Comparison of ENCODE assay signal across 23 cellular contexts in genomic region chr6:141347906-141348492, GRCh38.
DNase-seq lines count a peak whose midpoint lies in the region; ATAC-seq, FAIRE-seq and TF ChIP-seq lines count a peak whose summit lies in the region.
"Had no signal": no experiment of that assay in that cellular context is flagged by ENCODE, and none has a peak within 500 bp of the region (broad histone marks: within the 10 kb centered on the region; RNA-seq: fewer than 3 reads in every experiment).

No MANE protein-coding gene starts in this region.

- H3K9me3 ChIP-seq in GM23248 (ENCODE audit: low read depth): no peaks in the 10 kb centered on the region
- H3K9me3 ChIP-seq in GM12878 (replicated peaks; ENCODE audit: control insufficient read depth, insufficient read depth, low read length): no peaks in the 10 kb centered on the region
- H3K9me3 ChIP-seq: A549; BE2C; BLaER1 treated with 17β-estradiol and CSF1 and Interleukin-3, amounts not matched to agents 10 nM and 100 nM; HAP-1 had no signal

- FAIRE-seq in GM12878 (lab: Jason Lieb, UNC): peak; percentile 52
- no peak for FAIRE-seq in HTR-8/SVneo (lab: Jason Lieb, UNC)
- FAIRE-seq: A549, D721Med, GM12892 had no signal

- DNase-seq in GM23248 (no peak), GM12878 (ENCODE audit: low read depth, low spot score) (no peak), H7 (no peak), HTR-8/SVneo (ENCODE audit: insufficient read length, low spot score) (no peak)
- no peak for DNase-seq in stimulated activated effector memory CD8-positive, alpha-beta T cell treated with anti-CD3 and anti-CD28 coated beads, Interleukin-12 subunit alpha, Interleukin-12 subunit beta, amount 100 ng/mL, for 72 hours (ENCODE audit: low spot score in 2 of 2)
- DNase-seq in activated CD4-positive, alpha-beta T cell treated with anti-CD3 and anti-CD28 coated beads for 36 hours: no peak
- DNase-seq: 8988T; ACHN; AML-193; BE2C; CD4-positive, alpha-beta T cell; CD8-positive, alpha-beta memory T cell; DMS 273 treated with DMSO at 0.1 percent for 48 hours; DMS79 treated with DMSO at 0.1 percent for 48 hours; GF-D8; HFFc6 had no signal

- no peak overlapping the region for H3K4me3 Mint-ChIP-seq in stimulated activated effector memory CD8-positive, alpha-beta T cell treated with anti-CD3 and anti-CD28 coated beads, Interleukin-12 subunit alpha, Interleukin-12 subunit beta, amount 100 ng/mL, for 72 hours
- H3K4me3 Mint-ChIP-seq in activated CD4-positive, alpha-beta T cell treated with anti-CD3 and anti-CD28 coated beads for 36 hours: no peak overlapping the region
- H3K4me3 Mint-ChIP-seq: CD14-positive monocyte; CD4-positive, alpha-beta T cell; CD8-positive, alpha-beta memory T cell; GM23338; HFFc6 had no signal

- intact Hi-C loops in GM12878 (cut with micrococcal nuclease; ENCODE audit: unreplicated experiment): no loop called here
- intact Hi-C loops in activated CD4-positive, alpha-beta T cell treated with anti-CD3 and anti-CD28 coated beads for 36 hours (cut with DNase I, micrococcal nuclease): no loop called here

- TF ChIP-seq RAD21 in GM12878 (IDR thresholded peaks at IDR 0.05; ENCODE audit: insufficient read depth, low read depth, low read length): no peak

- H3F3A ChIP-seq in GM23248 (ENCODE audit: insufficient read depth): no peaks in the 10 kb centered on the region

- no peak for TF ChIP-seq EP300 in GM12878 (IDR thresholded peaks at IDR 0.05; ENCODE audit: borderline replicate concordance in 1 of 2, control insufficient read depth in 1 of 2, low read depth in 2 of 2, low read length in 2 of 2)

- H3K9me3 Mint-ChIP-seq in stimulated activated effector memory CD8-positive, alpha-beta T cell treated with anti-CD3 and anti-CD28 coated beads, Interleukin-12 subunit alpha, Interleukin-12 subunit beta, amount 100 ng/mL, for 72 hours: no peaks in the 10 kb centered on the region
- H3K9me3 Mint-ChIP-seq in activated CD4-positive, alpha-beta T cell treated with anti-CD3 and anti-CD28 coated beads for 36 hours (ENCODE audit: low read depth): no peaks in the 10 kb centered on the region
- H3K9me3 Mint-ChIP-seq: CD4-positive, alpha-beta T cell; CD8-positive, alpha-beta memory T cell; GM23338; HFFc6 had no signal

- no peak for TF ChIP-seq POLR2A in GM12878 (IDR thresholded peaks at IDR 0.05; ENCODE audit: low read depth, low read length)

- WGBS in GM23248 (ENCODE audit: low coverage in 1 of 2, low lambda C conversion rate in 2 of 2, missing lambda C conversion rate in 2 of 2), 2 experiments: 91 to 96% methylated on average over 3 of the region's 3 CpGs
- 1% methylated on average over 3 of the region's 3 CpGs for WGBS in GM12878 (ENCODE audit: insufficient coverage, insufficient replicate concordance, low lambda C conversion rate, missing lambda C conversion rate)

- no peak for TF ChIP-seq CTCF in GM12878 (IDR thresholded peaks at IDR 0.05 in 2 of 3, conservative IDR thresholded peaks at IDR 0.05 in 1 of 3; ENCODE audit: control insufficient read depth in 2 of 3, extremely low read depth in 1 of 3, insufficient read depth in 1 of 3, low read depth in 3 of 3, low read length in 3 of 3)

- POLR2A ChIA-PET in GM12878 (lab: Charles Lee): no interaction called here
- POLR2A ChIA-PET in activated CD4-positive, alpha-beta T cell treated with anti-CD3 and anti-CD28 coated beads for 36 hours (lab: Charles Lee): no interaction called here

- H2AFZ ChIP-seq in GM23248 (0 out of 2 replicates have a peak overlapping the region, but pooled peaks have one; percentile 16), GM12878 (ENCODE audit: control insufficient read depth, low read depth, low read length) (no peak overlapping the region)
- H2AFZ ChIP-seq: GM23338 had no signal

- no peaks in the 10 kb centered on the region for H3K27me3 Mint-ChIP-seq in activated CD4-positive, alpha-beta T cell treated with anti-CD3 and anti-CD28 coated beads for 36 hours
- H3K27me3 Mint-ChIP-seq: CD4-positive, alpha-beta T cell had no signal

- no peaks in the 10 kb centered on the region for H4K20me1 ChIP-seq in GM23248 (ENCODE audit: insufficient read depth)
- H4K20me1 ChIP-seq in GM12878 (ENCODE audit: control insufficient read depth, insufficient read depth): no peaks in the 10 kb centered on the region
- H4K20me1 ChIP-seq: BLaER1 treated with 17β-estradiol and CSF1 and Interleukin-3, amounts not matched to agents 10 nM and 100 nM had no signal

- no peaks in the 10 kb centered on the region for H3K9me2 ChIP-seq in GM23248 (ENCODE audit: insufficient read depth)

- H3K4me2 ChIP-seq in GM23248 (ENCODE audit: unreplicated experiment): no peak overlapping the region
- no peak overlapping the region for H3K4me2 ChIP-seq in GM12878 (ENCODE audit: control insufficient read depth, insufficient read depth)
- H3K4me2 ChIP-seq: A549; BLaER1 treated with 17β-estradiol and CSF1 and Interleukin-3, amounts not matched to agents 10 nM and 100 nM; GM23338 had no signal

- CTCF ChIA-PET in GM12878 (lab: Yijun Ruan, JAX): no interaction called here
- CTCF ChIA-PET in activated CD4-positive, alpha-beta T cell treated with anti-CD3 and anti-CD28 coated beads for 36 hours (lab: Charles Lee): no interaction called here

- no peaks in the 10 kb centered on the region for H3K36me3 Mint-ChIP-seq in stimulated activated effector memory CD8-positive, alpha-beta T cell treated with anti-CD3 and anti-CD28 coated beads, Interleukin-12 subunit alpha, Interleukin-12 subunit beta, amount 100 ng/mL, for 72 hours
- no peaks in the 10 kb centered on the region for H3K36me3 Mint-ChIP-seq in activated CD4-positive, alpha-beta T cell treated with anti-CD3 and anti-CD28 coated beads for 36 hours (ENCODE audit: low read depth)
- H3K36me3 Mint-ChIP-seq: CD14-positive monocyte; CD8-positive, alpha-beta memory T cell had no signal

- no peak overlapping the region for H3K27ac ChIP-seq in GM23248
- no peak overlapping the region for H3K27ac ChIP-seq in GM12878 (ENCODE audit: control insufficient read depth, insufficient read depth)
- H3K27ac ChIP-seq: A549; BLaER1 treated with 17β-estradiol and CSF1 and Interleukin-3, amounts not matched to agents 10 nM and 100 nM had no signal

- H3K36me3 ChIP-seq in GM23248 (ENCODE audit: low read depth): no peaks in the 10 kb centered on the region
- H3K36me3 ChIP-seq in GM12878 (ENCODE audit: control insufficient read depth in 2 of 2, insufficient read depth in 2 of 2, low read length in 1 of 2): no peaks in the 10 kb centered on the region
- H3K36me3 ChIP-seq in H7 (replicated peaks; ENCODE audit: control insufficient read depth, insufficient read depth, low read length): no peaks in the 10 kb centered on the region
- H3K36me3 ChIP-seq: BE2C; BLaER1 treated with 17β-estradiol and CSF1 and Interleukin-3, amounts not matched to agents 10 nM and 100 nM; HAP-1 had no signal

- H3K4me1 ChIP-seq in GM23248 (ENCODE audit: insufficient read depth): no peaks in the 10 kb centered on the region
- H3K4me1 ChIP-seq in GM12878 (ENCODE audit: control insufficient read depth, insufficient read depth, low read length): no peaks in the 10 kb centered on the region
- H3K4me1 ChIP-seq: A549; BE2C; BLaER1 treated with 17β-estradiol and CSF1 and Interleukin-3, amounts not matched to agents 10 nM and 100 nM; HAP-1 had no signal

- H3K27me3 ChIP-seq in GM23248 (replicated peaks; ENCODE audit: insufficient read depth) (no peaks in the 10 kb centered on the region), GM12878 (replicated peaks in 1 of 2; ENCODE audit: control insufficient read depth in 2 of 2, insufficient read depth in 2 of 2, low read length in 1 of 2) (no peaks in the 10 kb centered on the region), H7 (ENCODE audit: control insufficient read depth, insufficient read depth, low read length) (no peaks in the 10 kb centered on the region)
- H3K27me3 ChIP-seq: BE2C; BLaER1 treated with 17β-estradiol and CSF1 and Interleukin-3, amounts not matched to agents 10 nM and 100 nM had no signal

- BruUV-seq in GM12878 (replicated peaks; lab: Mats Ljungman, UMichigan): no TSS peak

- in situ Hi-C loops in GM23248 (cut with MboI): no loop called here
- in situ Hi-C loops in GM12878 (cut with MboI): no loop called here

- SMC1A ChIA-PET in GM12878 (lab: Charles Lee; ENCODE audit: uncharacterized antibody, unreplicated experiment): interaction anchor here (1.2 to 1.8 kb wide), 2 partner anchors 11 to 213 kb away, joined by 4 to 5 read pairs; no protein-coding TSS in a partner anchor

- H3K27ac Mint-ChIP-seq in stimulated activated effector memory CD8-positive, alpha-beta T cell treated with anti-CD3 and anti-CD28 coated beads, Interleukin-12 subunit alpha, Interleukin-12 subunit beta, amount 100 ng/mL, for 72 hours: no peak overlapping the region
- no peak overlapping the region for H3K27ac Mint-ChIP-seq in activated CD4-positive, alpha-beta T cell treated with anti-CD3 and anti-CD28 coated beads for 36 hours
- H3K27ac Mint-ChIP-seq: CD14-positive monocyte; CD4-positive, alpha-beta T cell; CD8-positive, alpha-beta memory T cell; GM23338; HFFc6 had no signal

- H3K9ac ChIP-seq in GM23248 (no peak overlapping the region), GM12878 (ENCODE audit: control insufficient read depth, insufficient read depth, low read length) (no peak overlapping the region)
- H3K9ac ChIP-seq: BLaER1 treated with 17β-estradiol and CSF1 and Interleukin-3, amounts not matched to agents 10 nM and 100 nM had no signal

- no peak overlapping the region for H3K4me3 ChIP-seq in GM23248
- H3K4me3 ChIP-seq in GM12878: no peak overlapping the region
- H3K4me3 ChIP-seq in H7 (ENCODE audit: insufficient read depth, low read depth, low read length): no peak overlapping the region
- H3K4me3 ChIP-seq: A549; BLaER1 treated with 17β-estradiol and CSF1 and Interleukin-3, amounts not matched to agents 10 nM and 100 nM; GM23338; HAP-1 had no signal

- no peaks in the 10 kb centered on the region for H3K4me1 Mint-ChIP-seq in stimulated activated effector memory CD8-positive, alpha-beta T cell treated with anti-CD3 and anti-CD28 coated beads, Interleukin-12 subunit alpha, Interleukin-12 subunit beta, amount 100 ng/mL, for 72 hours
- H3K4me1 Mint-ChIP-seq in activated CD4-positive, alpha-beta T cell treated with anti-CD3 and anti-CD28 coated beads for 36 hours: no peaks in the 10 kb centered on the region
- H3K4me1 Mint-ChIP-seq: CD14-positive monocyte; CD8-positive, alpha-beta memory T cell; GM23338 had no signal

- no peak for ATAC-seq in GM12878
- peak; percentile 70 for ATAC-seq in stimulated activated effector memory CD8-positive, alpha-beta T cell treated with anti-CD3 and anti-CD28 coated beads, Interleukin-12 subunit alpha, Interleukin-12 subunit beta, amount 100 ng/mL, for 72 hours
- no peak for ATAC-seq in activated CD4-positive, alpha-beta T cell treated with anti-CD3 and anti-CD28 coated beads for 36 hours
- ATAC-seq: A549, GM23338 had no signal

- RAD21 ChIA-PET in GM12878 (lab: Charles Lee; ENCODE audit: unreplicated experiment): no interaction called here

- no peaks in the 10 kb centered on the region for H3K79me2 ChIP-seq in GM23248 (ENCODE audit: insufficient read depth)
- no peaks in the 10 kb centered on the region for H3K79me2 ChIP-seq in GM12878 (ENCODE audit: control insufficient read depth, insufficient read depth, low read length)

TF ChIP-seq in GM12878, 131 proteins besides CTCF, POLR2A, EP300 and RAD21:
- TF ChIP-seq MTA2 (IDR thresholded peaks at IDR 0.05; ENCODE audit: low read depth): peak; percentile 91
- no peak for TF ChIP-seq JUND (IDR thresholded peaks at IDR 0.05; ENCODE audit: low read depth, low read length)
- no peak for TF ChIP-seq NR2C2 (IDR thresholded peaks at IDR 0.05; ENCODE audit: borderline replicate concordance, control insufficient read depth, insufficient read length, low read depth)
